8 cellular contexts compared by ENCODE assay signal in the genomic region with DNA sequence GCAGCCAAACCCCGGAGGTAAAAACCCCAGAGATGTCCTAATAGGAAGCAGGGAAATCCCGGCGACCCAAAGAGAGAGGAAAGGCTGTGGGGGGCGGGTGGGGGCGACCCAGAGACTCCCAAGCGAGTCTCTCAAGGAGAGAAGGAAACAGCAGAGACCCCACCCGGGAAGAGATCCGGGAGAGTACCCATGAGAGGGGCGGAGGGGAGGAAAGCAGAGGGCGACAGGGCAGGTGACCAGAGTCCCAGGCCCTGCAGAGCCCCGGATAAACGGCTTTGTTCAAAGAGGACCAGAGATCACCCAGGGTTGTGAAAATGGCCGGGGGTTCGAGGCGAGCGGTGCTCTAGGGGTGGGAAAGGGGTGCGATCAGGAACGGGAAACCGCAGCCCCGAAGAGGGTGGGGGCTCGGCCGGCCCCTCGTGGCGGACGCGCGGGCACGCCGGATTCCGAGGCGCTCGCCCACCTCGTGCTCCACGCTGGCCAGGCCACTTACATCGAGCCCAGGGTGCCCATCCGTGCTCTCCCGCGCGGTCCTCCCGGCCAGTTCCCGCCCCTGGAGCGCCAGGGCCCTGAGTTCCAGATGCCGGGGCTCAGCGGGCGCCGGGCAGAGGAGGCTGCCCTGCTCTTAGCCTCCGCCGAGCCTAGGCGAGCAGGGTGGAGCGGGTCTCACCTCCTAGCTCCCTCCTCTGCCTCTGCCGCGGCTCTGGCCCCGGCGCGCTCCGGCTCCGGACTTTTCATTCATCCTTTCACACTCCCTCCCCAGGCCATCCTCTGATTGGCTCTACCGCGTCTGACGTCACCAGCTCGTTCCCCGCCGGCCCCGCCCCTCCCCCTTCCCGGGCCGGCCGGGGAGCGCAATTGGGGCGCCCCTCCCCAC. TPM values are rescaled to one million over a fixed set of nuclear protein-coding genes. Genes with fewer than 3 reads are reported as not detected.
A peak's percentile ranks its signal among the peaks of the same experiment; 100 is the strongest.
DNase-seq lines count a peak whose midpoint lies in the region; TF ChIP-seq lines count a peak whose summit lies in the region.

No MANE protein-coding gene starts in this region.

- H3F3A ChIP-seq in OCI-LY1 (ENCODE audit: insufficient read depth, low read length) = no peaks in the 10 kb centered on the region

- no peak overlapping the region for H3K4ac ChIP-seq in neuronal stem cell (ENCODE audit: low read length)

- H3K79me1 ChIP-seq in neuronal stem cell (ENCODE audit: low read depth, low read length) = no peaks in the 10 kb centered on the region

- H3K18ac ChIP-seq in neuronal stem cell (ENCODE audit: low read length) = peak overlapping the region; percentile 84

- no CpG with 5 or more reads among the region's 69 CpGs for WGBS in neuronal stem cell (ENCODE audit: extremely low coverage in 2 of 2, insufficient read length in 2 of 2, insufficient replicate concordance in 1 of 2), 2 donors

- H3K4me3 ChIP-seq in HUES48 (ENCODE audit: low read depth, low read length) = peak overlapping the region; percentile 59
- H3K4me3 ChIP-seq in OCI-LY1 (ENCODE audit: low read depth, low read length, poor library complexity, severe bottlenecking) = peak overlapping the region; percentile 61
- no peak overlapping the region for H3K4me3 ChIP-seq in foreskin fibroblast (ENCODE audit: low read depth in 1 of 2, low read length in 2 of 2)
- peak overlapping the region in 1 of 2 donors; percentile 72 for H3K4me3 ChIP-seq in neuronal stem cell (ENCODE audit: low read length in 2 of 2)

- no peak for TF ChIP-seq CTCF in OCI-LY1 (IDR thresholded peaks at IDR 0.05; ENCODE audit: low read length)
- no peak for TF ChIP-seq CTCF in foreskin fibroblast (IDR thresholded peaks at IDR 0.05; ENCODE audit: low read depth, low read length)

- H2BK15ac ChIP-seq in neuronal stem cell (ENCODE audit: low read length) = peak overlapping the region; percentile 37

- H3K9me3 ChIP-seq in HUES48 (ENCODE audit: control insufficient read depth, insufficient read depth, low read length) (no peaks in the 10 kb centered on the region), OCI-LY1 (ENCODE audit: low read length) (no peaks in the 10 kb centered on the region), neuronal stem cell (replicated peaks in 1 of 2; ENCODE audit: control insufficient read depth in 2 of 2, insufficient read depth in 1 of 2, low read depth in 1 of 2, low read length in 2 of 2) (peaks cover 0 to 2% of the 10 kb centered on the region in 2 donors)

- H4K20me1 ChIP-seq in OCI-LY1 (ENCODE audit: insufficient read depth, low read length) = no peaks in the 10 kb centered on the region

- no peak overlapping the region for H3K14ac ChIP-seq in neuronal stem cell (ENCODE audit: low read length)

- H2BK12ac ChIP-seq in neuronal stem cell (ENCODE audit: low read length) = no peak overlapping the region

- no peak overlapping the region for H2BK120ac ChIP-seq in neuronal stem cell (ENCODE audit: low read depth, low read length)

- no peaks in the 10 kb centered on the region for H3K79me2 ChIP-seq in OCI-LY1 (ENCODE audit: insufficient read depth, low read length)

- no peaks in the 10 kb centered on the region for H3K9me2 ChIP-seq in OCI-LY1 (ENCODE audit: low read depth, low read length)

- no peak overlapping the region for H4K91ac ChIP-seq in neuronal stem cell (ENCODE audit: low read depth, low read length, poor library complexity)

- H3K4me2 ChIP-seq in OCI-LY1 (ENCODE audit: low read length) (peak overlapping the region; percentile 67), neuronal stem cell (ENCODE audit: insufficient read depth, low read length, poor library complexity, severe bottlenecking) (peak overlapping the region; percentile 45)

- H3K27ac ChIP-seq in HUES48 (ENCODE audit: low read depth, low read length) (peak overlapping the region; percentile 49), OCI-LY1 (ENCODE audit: low read depth, low read length, poor library complexity, severe bottlenecking) (no peak overlapping the region), neuronal stem cell (replicated peaks; ENCODE audit: low read length) (no peak overlapping the region)

- H2AFZ ChIP-seq in OCI-LY1 (ENCODE audit: low read length) (no peak overlapping the region), neuronal stem cell (ENCODE audit: low read length) (peak overlapping the region; percentile 70)

- H4K8ac ChIP-seq in neuronal stem cell (ENCODE audit: low read depth, low read length) = no peak overlapping the region

- H2AK5ac ChIP-seq in neuronal stem cell (ENCODE audit: low read depth, low read length) = peak overlapping the region; percentile 37

- peak overlapping the region; percentile 36 for H3K23ac ChIP-seq in neuronal stem cell (ENCODE audit: low read depth, low read length, poor library complexity)

- H3K4me1 ChIP-seq in HUES48 (ENCODE audit: control insufficient read depth, insufficient read depth, low read length) (peaks cover 31% of the 10 kb centered on the region), OCI-LY1 (ENCODE audit: insufficient read depth, low read length, severe bottlenecking) (peaks cover 24% of the 10 kb centered on the region), neuronal stem cell (ENCODE audit: control insufficient read depth in 2 of 2, insufficient read depth in 1 of 2, low read depth in 1 of 2, low read length in 2 of 2) (peaks cover 0 to 6% of the 10 kb centered on the region in 2 donors)

- H3K9ac ChIP-seq in HUES48 (ENCODE audit: low read depth, low read length) (peak overlapping the region; percentile 40; the same call in 1 of the 2 replicates), OCI-LY1 (ENCODE audit: low read length) (peak overlapping the region; percentile 48; the same call in 1 of the 2 replicates), neuronal stem cell (ENCODE audit: low read depth, low read length, poor library complexity) (no peak overlapping the region)

- H3K36me3 ChIP-seq in HUES48 (ENCODE audit: control insufficient read depth, insufficient read depth, low read length) (no peaks in the 10 kb centered on the region), OCI-LY1 (ENCODE audit: insufficient read depth, low read length) (no peaks in the 10 kb centered on the region), neuronal stem cell (replicated peaks in 1 of 2; ENCODE audit: control insufficient read depth in 2 of 2, insufficient read depth in 2 of 2, low read length in 2 of 2) (no peaks in the 10 kb centered on the region)

- H2BK5ac ChIP-seq in neuronal stem cell (ENCODE audit: low read length) = peak overlapping the region; percentile 43

- DNase-seq in Ammon's horn (ENCODE audit: low spot score) (peak; percentile 95), GM19240 (ENCODE audit: insufficient read length, low spot score) (peak; percentile 93), foreskin fibroblast (peak; percentile 41 to 77), neuronal stem cell (ENCODE audit: low spot score) (peak; percentile 69), stromal cell of bone marrow (ENCODE audit: low read depth) (peak; percentile 28)
- DNase-seq in activated effector memory CD4-positive, alpha-beta T cell treated with anti-CD3 and anti-CD28 coated beads, Interleukin-2, amount 50 U/mL, for 16 hours = peak; percentile 87

- peaks cover 91% of the 10 kb centered on the region for H3K27me3 ChIP-seq in HUES48 (ENCODE audit: control insufficient read depth, insufficient read depth, low read length)
- H3K27me3 ChIP-seq in OCI-LY1 (ENCODE audit: insufficient read depth, low read length) = peaks cover 7% of the 10 kb centered on the region
- H3K27me3 ChIP-seq in neuronal stem cell (ENCODE audit: control insufficient read depth in 3 of 3, insufficient read depth in 3 of 3, low read depth in 1 of 3, low read length in 3 of 3) = peaks cover 39 to 100% (median 92%) of the 10 kb centered on the region in 3 experiments

RNA-seq across cellular contexts. Expression of a gene that starts 52.3 kb away (rescaled TPM):
- polyA plus RNA-seq in neuronal stem cell (2013, experiment 1 of 2) = 0.03 TPM
- polyA plus RNA-seq in neuronal stem cell (2013, experiment 2 of 2) = 0.03 TPM

Comparison
In these comparisons a context has a peak if more than half of its experiments do, and no peak if none do; other contexts are left out.
1. DNase-seq: peak in every context shown above with its lines; median percentile 95 in Ammon's horn; 93 in GM19240; 87 in activated effector memory CD4-positive, alpha-beta T cell treated with anti-CD3 and anti-CD28 coated beads, Interleukin-2, amount 50 U/mL, for 16 hours; 69 in neuronal stem cell; 59 in foreskin fibroblast; 28 in stromal cell of bone marrow.
2. H3K4me3 ChIP-seq: peak in HUES48 (single experiment) and OCI-LY1 (single experiment); none in foreskin fibroblast (0 of 2).